In genomic region chr22:38353142-38353629, GRCh38 we compare ENCODE assay signal across 8 cellular contexts. TPM values are rescaled to one million over a fixed set of nuclear protein-coding genes. Genes with fewer than 3 reads are reported as not detected.
DNase-seq lines count a peak whose midpoint lies in the region; ATAC-seq and TF ChIP-seq lines count a peak whose summit lies in the region.

No MANE protein-coding gene starts in this region.

- POLR2A ChIA-PET in CD4-positive, alpha-beta memory T cell (lab: Charles Lee; ENCODE audit: partially characterized antibody), result no interaction called here

- H3K27me3 ChIP-seq in CD4-positive, alpha-beta memory T cell (ENCODE audit: insufficient read depth, low read length), result no peaks in the 10 kb centered on the region
- H3K27me3 ChIP-seq in prostate gland (replicated peaks; ENCODE audit: insufficient read depth) (no peaks in the 10 kb centered on the region), uterus (no peaks in the 10 kb centered on the region)

- TF ChIP-seq POLR2A in prostate gland (IDR thresholded peaks at IDR 0.05) (no peak), uterus (IDR thresholded peaks at IDR 0.05) (peak in 1 of 2 donors; percentile 30)

- no peaks in the 10 kb centered on the region for H3K4me1 ChIP-seq in CD4-positive, alpha-beta memory T cell (ENCODE audit: insufficient read depth, low read length)
- H3K4me1 ChIP-seq in prostate gland (replicated peaks) (no peaks in the 10 kb centered on the region), uterus (no peaks in the 10 kb centered on the region)

- H3K27ac ChIP-seq in CD4-positive, alpha-beta memory T cell (ENCODE audit: low read depth, low read length), result no peak overlapping the region
- H3K27ac ChIP-seq in prostate gland, result no peak overlapping the region
- H3K27ac ChIP-seq in uterus, result peak overlapping the region; percentile 23 to 46

- no peaks in the 10 kb centered on the region for H3K36me3 Mint-ChIP-seq in CD4-positive, alpha-beta memory T cell

- no peaks in the 10 kb centered on the region for H3K9me3 ChIP-seq in CD4-positive, alpha-beta memory T cell (ENCODE audit: control insufficient read depth in 1 of 2, low read length in 2 of 2)
- H3K9me3 ChIP-seq in prostate gland (no peaks in the 10 kb centered on the region), uterus (no peaks in the 10 kb centered on the region)

- WGBS in prostate gland, result 23% methylated on average over 33 of the region's 33 CpGs

- H3K4me1 Mint-ChIP-seq in CD4-positive, alpha-beta memory T cell, result no peaks in the 10 kb centered on the region

- CTCF ChIA-PET in CD4-positive, alpha-beta memory T cell (lab: Charles Lee; ENCODE audit: partially characterized antibody), result interaction anchor here (0.8 to 4.0 kb wide), 8 partner anchors 9 to 301 kb away, joined by 3 to 27 read pairs (median 4); no protein-coding TSS in a partner anchor

- ATAC-seq in Right ventricle myocardium inferior (peak; percentile 85), GM18861 (IDR thresholded peaks at IDR 0.05; ENCODE audit: unreplicated experiment) (no peak)

- in situ Hi-C loops in SK-MEL-5 (cut with HindIII; ENCODE audit: low pct_unique_long_range_greater_than_20kb, low sequenced_read_pairs), result no loop called here

- DNase-seq in CD4-positive, alpha-beta memory T cell, result peak; percentile 57 to 74 (median 59)
- DNase-seq in HCEC 1CT, result peak; percentile 38
- peak; percentile 66 for DNase-seq in SK-MEL-5 (ENCODE audit: low read depth, low spot score)
- DNase-seq in activated naive CD4-positive, alpha-beta T cell treated with Interleukin-2 at 50 U/mL for 16 hours, result peak; percentile 74
- DNase-seq in Right ventricle myocardium inferior (ENCODE audit: missing footprints), result peak; percentile 91
- DNase-seq in prostate gland (ENCODE audit: low spot score), result peak; percentile 40
- peak; percentile 52 to 79 for DNase-seq in uterus

- no peaks in the 10 kb centered on the region for H3K36me3 ChIP-seq in CD4-positive, alpha-beta memory T cell (ENCODE audit: insufficient read depth, low read length)
- H3K36me3 ChIP-seq in prostate gland, result no peaks in the 10 kb centered on the region
- no peaks in the 10 kb centered on the region for H3K36me3 ChIP-seq in uterus

- no peak overlapping the region for H3K27ac Mint-ChIP-seq in CD4-positive, alpha-beta memory T cell

- TF ChIP-seq CTCF in prostate gland (IDR thresholded peaks at IDR 0.05) (peak; percentile 91 to 98 (median 96)), uterus (IDR thresholded peaks at IDR 0.05) (peak; percentile 91 to 100 (median 98))

- intact Hi-C loops in CD4-positive, alpha-beta memory T cell (cut with micrococcal nuclease), result loop anchor here (1.0 to 10.0 kb wide), 2 partner anchors 91 to 238 kb away; partner anchors contain the start of gene BAIAP2L2
- intact Hi-C loops in Right ventricle myocardium inferior (cut with DNase I) (loop anchor here (1.0 to 5.0 kb wide), 2 partner anchors 91 to 239 kb away; no protein-coding TSS in a partner anchor), prostate gland (cut with DNase I) (loop anchor here (2.0 to 5.0 kb wide), 3 partner anchors 91 to 301 kb away; no protein-coding TSS in a partner anchor), uterus (cut with DNase I; ENCODE audit: low total_unique reads) (no loop called here)

- H3K4me3 ChIP-seq in CD4-positive, alpha-beta memory T cell (ENCODE audit: low read length in 2 of 2), result no peak overlapping the region
- H3K4me3 ChIP-seq in prostate gland (no peak overlapping the region), uterus (no peak overlapping the region)

- H3K4me3 Mint-ChIP-seq in CD4-positive, alpha-beta memory T cell, result no peak overlapping the region

- no peaks in the 10 kb centered on the region for H3K27me3 Mint-ChIP-seq in CD4-positive, alpha-beta memory T cell

- H3K9me3 Mint-ChIP-seq in CD4-positive, alpha-beta memory T cell, result no peaks in the 10 kb centered on the region

RNA-seq across cellular contexts. Expression of gene CSNK1E, which starts 36.0 kb away (rescaled TPM):
- total RNA-seq in CD4-positive, alpha-beta memory T cell, result 100 to 1,000 TPM; 100 to 103 TPM
- 10 to 100 TPM in 1 of 2 donors, 1 to 10 TPM in 1; 8.8 to 13.3 TPM for polyA plus RNA-seq in CD4-positive, alpha-beta memory T cell
- 117 and 120 TPM in 2 replicates for total RNA-seq in SK-MEL-5 (2014; rRNA removed; shearing (Covaris generic))
- 190 and 219 TPM in 2 replicates for polyA plus RNA-seq in SK-MEL-5 (2015; cell fraction: cytosol; rRNA removed)
- polyA plus RNA-seq in SK-MEL-5 (2015; cell fraction: nucleus; rRNA removed), result 426 and 488 TPM in 2 replicates
- total RNA-seq in Right ventricle myocardium inferior, result 55.4 TPM
- total RNA-seq in prostate gland, result 100 to 1,000 TPM in 1 of 2 donors, 10 to 100 TPM in 1; 82.8 to 190 TPM
- 100 to 1,000 TPM in 2 of 4 donors, 10 to 100 TPM in 2; 22.1 to 171 (median 100) TPM for total RNA-seq in uterus

Comparison
In these comparisons a context has a peak if more than half of its experiments do, and no peak if none do; other contexts are left out.
1. DNase-seq: peak in every context shown above with its lines; median percentile 91 in Right ventricle myocardium inferior; 74 in activated naive CD4-positive, alpha-beta T cell treated with Interleukin-2 at 50 U/mL for 16 hours; 66 in SK-MEL-5; 66 in uterus; 59 in CD4-positive, alpha-beta memory T cell; 40 in prostate gland; 38 in HCEC 1CT.
2. H3K27ac ChIP-seq: peak in uterus (2 of 2); none in CD4-positive, alpha-beta memory T cell (single experiment) and prostate gland (0 of 2).